Comparison of ENCODE assay signal across 8 cellular contexts in genomic region chr14:88005978-88006851, GRCh38. TPM values are rescaled to one million over a fixed set of nuclear protein-coding genes. Genes with fewer than 3 reads are reported as not detected.
DNase-seq lines count a peak whose midpoint lies in the region; ATAC-seq and TF ChIP-seq lines count a peak whose summit lies in the region.

No MANE protein-coding gene starts in this region.

- intact Hi-C loops in activated CD8-positive, alpha-beta T cell treated with anti-CD3 and anti-CD28 coated beads for 36 hours (cut with micrococcal nuclease) = loop anchor here (1.0 to 5.0 kb wide), 3 partner anchors 13 to 161 kb away; partner anchors contain the start of gene GALC
- intact Hi-C loops in right lobe of liver (cut with DNase I) (no loop called here), testis (cut with DNase I; ENCODE audit: low total_unique reads) (no loop called here)

- H3K36me3 ChIP-seq in BLaER1 (0 out of 2 replicates have a peak, but pooled peaks cover 4% of the 10 kb centered on the region), right lobe of liver (no peaks in the 10 kb centered on the region), testis (ENCODE audit: low read depth, missing control alignments) (no peaks in the 10 kb centered on the region)

- H4K20me1 ChIP-seq in BLaER1 = no peaks in the 10 kb centered on the region

- H3K9ac ChIP-seq in BLaER1 = peak overlapping the region; percentile 47; the same call in 1 of the 2 replicates

- peak overlapping the region; percentile 81 for H3K4me2 ChIP-seq in BLaER1

- POLR2A ChIA-PET in activated CD8-positive, alpha-beta T cell treated with anti-CD3 and anti-CD28 coated beads for 36 hours (lab: Charles Lee) = interaction anchor here (1.0 to 6.8 kb wide), 4 partner anchors 8 to 16 kb away, joined by 3 to 146 read pairs (median 7); partner anchors contain the start of gene GALC

- peak; percentile 15 for DNase-seq in HT1080 (ENCODE audit: low read depth)
- DNase-seq in activated CD8-positive, alpha-beta T cell treated with anti-CD3 and anti-CD28 coated beads for 36 hours = peak; percentile 85
- DNase-seq in right lobe of liver = no peak
- peak; percentile 24 for DNase-seq in testis
- no peak for DNase-seq in DMS79 (lab: John Stamatoyannopoulos, UW)
- DNase-seq in NCI-H1930 (lab: John Stamatoyannopoulos, UW) = no peak

- H3K36me3 Mint-ChIP-seq in activated CD8-positive, alpha-beta T cell treated with anti-CD3 and anti-CD28 coated beads for 36 hours (ENCODE audit: low read depth) = peaks cover 56% of the 10 kb centered on the region

- no peaks in the 10 kb centered on the region for H3K27me3 ChIP-seq in BLaER1
- no peaks in the 10 kb centered on the region for H3K27me3 ChIP-seq in right lobe of liver
- no peaks in the 10 kb centered on the region for H3K27me3 ChIP-seq in testis

- H3K27ac ChIP-seq in BLaER1 (peak overlapping the region; percentile 57), right lobe of liver (peak overlapping the region in 2 of 3 donors; percentile 25 to 26), testis (no peak overlapping the region)

- H3K9me3 Mint-ChIP-seq in activated CD8-positive, alpha-beta T cell treated with anti-CD3 and anti-CD28 coated beads for 36 hours = no peaks in the 10 kb centered on the region

- 68% methylated on average over 13 of the region's 13 CpGs for WGBS in right lobe of liver (ENCODE audit: insufficient coverage, low coverage, low lambda C conversion rate, missing lambda C conversion rate)
- WGBS in testis, 2 donors = 86 to 89% methylated on average over 13 of the region's 13 CpGs

- ATAC-seq in GM21360 (IDR thresholded peaks at IDR 0.05; ENCODE audit: unreplicated experiment) (peak; percentile 91), right lobe of liver (peak; percentile 71 to 73 (median 72))
- ATAC-seq in activated CD8-positive, alpha-beta T cell treated with anti-CD3 and anti-CD28 coated beads for 36 hours = peak; percentile 82

- TF ChIP-seq CTCF in activated CD8-positive, alpha-beta T cell treated with anti-CD3 and anti-CD28 coated beads for 36 hours (IDR thresholded peaks at IDR 0.05) = no peak
- TF ChIP-seq CTCF in right lobe of liver (IDR thresholded peaks at IDR 0.05) (no peak), testis (IDR thresholded peaks at IDR 0.05) (no peak)

- CTCF ChIA-PET in activated CD8-positive, alpha-beta T cell treated with anti-CD3 and anti-CD28 coated beads for 36 hours (lab: Charles Lee) = interaction anchor here (1.3 to 2.0 kb wide), 2 partner anchors 10 to 11 kb away, joined by 6 to 7 read pairs; no protein-coding TSS in a partner anchor

- TF ChIP-seq POLR2A in right lobe of liver (IDR thresholded peaks at IDR 0.05) = peak; percentile 33
- TF ChIP-seq POLR2A in testis (IDR thresholded peaks at IDR 0.05) = no peak

- H3K27me3 Mint-ChIP-seq in activated CD8-positive, alpha-beta T cell treated with anti-CD3 and anti-CD28 coated beads for 36 hours = no peaks in the 10 kb centered on the region

- peaks cover 62% of the 10 kb centered on the region for H3K4me1 Mint-ChIP-seq in activated CD8-positive, alpha-beta T cell treated with anti-CD3 and anti-CD28 coated beads for 36 hours (ENCODE audit: low read depth)

- H3K4me1 ChIP-seq in BLaER1 (peaks cover 68% of the 10 kb centered on the region), right lobe of liver (no peaks in the 10 kb centered on the region), testis (no peaks in the 10 kb centered on the region)

- H3K27ac Mint-ChIP-seq in activated CD8-positive, alpha-beta T cell treated with anti-CD3 and anti-CD28 coated beads for 36 hours = peak overlapping the region; percentile 96

- H3K4me3 ChIP-seq in BLaER1 (peak overlapping the region; percentile 63), right lobe of liver (peak overlapping the region in 1 of 3 donors; percentile 29), testis (no peak overlapping the region)

- H3K4me3 Mint-ChIP-seq in activated CD8-positive, alpha-beta T cell treated with anti-CD3 and anti-CD28 coated beads for 36 hours = peak overlapping the region; percentile 93

- H3K9me3 ChIP-seq in BLaER1 = no peaks in the 10 kb centered on the region
- no peaks in the 10 kb centered on the region for H3K9me3 ChIP-seq in right lobe of liver
- no peaks in the 10 kb centered on the region for H3K9me3 ChIP-seq in testis

RNA-seq across cellular contexts. Expression of gene GPR65, which starts 1.3 kb away (rescaled TPM):
- not detected in 2 replicates for total RNA-seq in HT1080 (2014; rRNA removed; shearing (Covaris generic))
- 0.03 TPM in 1 of 2 replicates, not detected in the other for polyA plus RNA-seq in HT1080 (2015; cell fraction: cytosol; rRNA removed)
- not detected in 2 replicates for polyA plus RNA-seq in HT1080 (2015; cell fraction: nucleus; rRNA removed)
- total RNA-seq in activated CD8-positive, alpha-beta T cell treated with anti-CD3 and anti-CD28 coated beads for 36 hours = 10 to 100 TPM; 16.9 to 17.1 TPM
- total RNA-seq in right lobe of liver (1 to 10 TPM; 1.0 to 2.7 (median 1.2) TPM), testis (under 1 TPM; 0.08 to 0.31 TPM)
- 0.96 TPM for polyA plus RNA-seq in testis (ENCODE audit: insufficient read depth, low read depth, low replicate concordance)

RNA-seq across cellular contexts. Expression of gene GALC, which starts 13.2 kb away (rescaled TPM):
- not detected in 2 replicates for total RNA-seq in HT1080 (2014; rRNA removed; shearing (Covaris generic))
- 0.02 TPM in 1 of 2 replicates, not detected in the other for polyA plus RNA-seq in HT1080 (2015; cell fraction: cytosol; rRNA removed)
- polyA plus RNA-seq in HT1080 (2015; cell fraction: nucleus; rRNA removed) = 0.02 TPM in 1 of 2 replicates, not detected in the other
- total RNA-seq in activated CD8-positive, alpha-beta T cell treated with anti-CD3 and anti-CD28 coated beads for 36 hours = 10 to 100 TPM in 1 of 2 experiments, 1 to 10 TPM in 1; 8.6 to 11.3 TPM
- 10 to 100 TPM in 3 of 6 experiments, 1 to 10 TPM in 3; 8.3 to 23.5 (median 10.3) TPM for total RNA-seq in right lobe of liver
- total RNA-seq in testis = 100 to 1,000 TPM in 1 of 2 donors, 10 to 100 TPM in 1; 79.6 to 100 TPM
- polyA plus RNA-seq in testis (ENCODE audit: insufficient read depth, low read depth, low replicate concordance) = 50.7 TPM

Comparison
In these comparisons a context has a peak if more than half of its experiments do, and no peak if none do; other contexts are left out.
1. H3K27ac ChIP-seq: peak in BLaER1 (single experiment) and right lobe of liver (2 of 3); none in testis (0 of 2).
2. DNase-seq: peak in HT1080 (single experiment), activated CD8-positive, alpha-beta T cell treated with anti-CD3 and anti-CD28 coated beads for 36 hours (single experiment) and testis (single experiment); none in right lobe of liver (0 of 3), DMS79 (single experiment) and NCI-H1930 (0 of 2).
3. RNA of gene GPR65, which starts 1.3 kb away (total RNA-seq): 16.9 to 17.1 TPM in activated CD8-positive, alpha-beta T cell treated with anti-CD3 and anti-CD28 coated beads for 36 hours; 1.0 to 2.7 TPM in right lobe of liver, 0.08 to 0.31 TPM in testis and not detected in HT1080; every median in the first group is over 4 times any median in the second.
4. Peak in every context shown above with its lines, with median percentiles within 50 percentile points of each other: ATAC-seq.